In genomic region chr1:241560511-241561187, GRCh38 we compare ENCODE assay signal across 25 cellular contexts. TPM values are rescaled to one million over a fixed set of nuclear protein-coding genes. Genes with fewer than 3 reads are reported as not detected.
DNase-seq lines count a peak whose midpoint lies in the region; ATAC-seq, FAIRE-seq and TF ChIP-seq lines count a peak whose summit lies in the region.
"Had no signal": no experiment of that assay in that cellular context is flagged by ENCODE, and none has a peak within 500 bp of the region (broad histone marks: within the 10 kb centered on the region; RNA-seq: fewer than 3 reads in every experiment).

No MANE protein-coding gene starts in this region.

- 76 to 82% (median 80%) methylated on average over 4 of the region's 4 CpGs for WGBS in stomach, 5 donors

- FAIRE-seq in GM18507 (lab: Jason Lieb, UNC) = peak; percentile 39
- FAIRE-seq: bronchial epithelial cell, H54 had no signal

- TF ChIP-seq CTCF in neutrophil (IDR thresholded peaks at IDR 0.05) (no peak), stomach (IDR thresholded peaks at IDR 0.05) (no peak)

- no peak for ATAC-seq in left colon
- ATAC-seq: right cardiac atrium, Right ventricle myocardium inferior had no signal

- H3K27me3 ChIP-seq in neutrophil (no peaks in the 10 kb centered on the region), stomach (no peaks in the 10 kb centered on the region)
- H3K27me3 ChIP-seq: suprapubic skin had no signal

- H3K36me3 ChIP-seq in neutrophil (no peaks in the 10 kb centered on the region), stomach (no peaks in the 10 kb centered on the region)
- H3K36me3 ChIP-seq: suprapubic skin had no signal

- H3K4me3 ChIP-seq in neutrophil (ENCODE audit: low read depth in 1 of 2, low read length in 1 of 2) (peak overlapping the region; percentile 17 to 24), stomach (no peak overlapping the region)
- H3K4me3 ChIP-seq: suprapubic skin had no signal

- H3K27ac ChIP-seq in neutrophil (peak overlapping the region; percentile 79), stomach (no peak overlapping the region)
- H3K27ac ChIP-seq: KMS-11, suprapubic skin had no signal

- TF ChIP-seq POLR2A in stomach (IDR thresholded peaks at IDR 0.05) = no peak

- intact Hi-C loops in left colon (cut with DNase I, micrococcal nuclease) = no loop called here
- intact Hi-C loops in stomach (cut with DNase I; ENCODE audit: low total_unique reads) = no loop called here

- H3K9me3 ChIP-seq in neutrophil (no peaks in the 10 kb centered on the region), stomach (no peaks in the 10 kb centered on the region)
- H3K9me3 ChIP-seq: suprapubic skin had no signal

- TF ChIP-seq EP300 in stomach (IDR thresholded peaks at IDR 0.05) = no peak

- DNase-seq in GM18507 (ENCODE audit: extremely low spot score, insufficient read length, low read depth) (no peak), NOMO-1 treated with dmso at 0.1 percent for 144 hours (lab: John Stamatoyannopoulos, UW; ENCODE audit: unreplicated experiment) (peak; percentile 7), fibroblast of peridontal ligament (ENCODE audit: extremely low read depth) (peak; percentile 8), COR-L47 (lab: John Stamatoyannopoulos, UW) (no peak), left colon (no peak), stomach (no peak), NCI-H345 (lab: John Stamatoyannopoulos, UW) (no peak)
- DNase-seq: activated CD4-positive, alpha-beta T cell treated with anti-CD3 and anti-CD28 coated beads, Interleukin-2, amount 50 U/mL, for 1 hour; activated CD8-positive, alpha-beta memory T cell treated with anti-CD3 and anti-CD28 coated beads, Interleukin-2, amount 50 U/mL, for 4 hours; activated effector memory CD4-positive, alpha-beta T cell treated with Interleukin-2 at 50 U/mL for 16 hours; DND-41; immature natural killer cell; NCI-H1417; NCI-H526; right cardiac atrium; stimulated activated CD4-positive, alpha-beta T cell treated with anti-CD3 and anti-CD28 coated beads, Interleukin-15, amount 100 ng/mL, for 24 hours; T-helper 1 cell had no signal

- H3K4me1 ChIP-seq in neutrophil (ENCODE audit: control insufficient read depth in 1 of 2, insufficient read depth in 1 of 2, low read depth in 1 of 2, low read length in 1 of 2) (peaks cover 26 to 51% of the 10 kb centered on the region in 2 experiments), stomach (no peaks in the 10 kb centered on the region)
- H3K4me1 ChIP-seq: suprapubic skin had no signal

RNA-seq across cellular contexts. Expression of gene KMO, which starts 28.5 kb away (rescaled TPM):
- total RNA-seq in left colon (under 1 TPM; 0.21 to 0.78 TPM), stomach (under 1 TPM in 1 of 5 donors, not detected in 4; 0.18 TPM)
- polyA plus RNA-seq in stomach = under 1 TPM in 2 of 3 donors, not detected in 1; 0.06 to 0.33 TPM
- total RNA-seq: bronchial epithelial cell, dermis microvascular lymphatic vessel endothelial cell, lung microvascular endothelial cell had no signal
- polyA plus RNA-seq: immature natural killer cell had no signal

RNA-seq across cellular contexts. Expression of gene FH, which starts 41.1 kb away (rescaled TPM):
- 100 to 1,000 TPM; 103 to 119 TPM for total RNA-seq in left colon
- total RNA-seq in stomach = 10 to 100 TPM in 4 of 5 donors, 1 to 10 TPM in 1; 9.9 to 71.0 (median 36.4) TPM
- polyA plus RNA-seq in stomach = 10 to 100 TPM; 45.3 to 52.5 (median 51.5) TPM

Comparison
In these comparisons a context has a peak if more than half of its experiments do, and no peak if none do; other contexts are left out.
1. DNase-seq: peak in NOMO-1 treated with dmso at 0.1 percent for 144 hours (single experiment) and fibroblast of peridontal ligament (single experiment); none in GM18507 (single experiment), COR-L47 (single experiment), left colon (0 of 2), stomach (single experiment) and NCI-H345 (single experiment).
2. H3K4me3 ChIP-seq: peak in neutrophil (2 of 2); none in stomach (0 of 4).